In genomic region chr16:636206-637080, GRCh38 we compare ENCODE assay signal across 7 cellular contexts.
DNase-seq lines count a peak whose midpoint lies in the region; ATAC-seq and TF ChIP-seq lines count a peak whose summit lies in the region.

Gene METTL26, minus strand, starts transcription at chr16:636305. Its CDS starts 15 bp downstream, at chr16:636290.

- peak within 1 kb of the TSS; percentile 77 for H3K4me3 ChIP-seq in retinal pigment epithelial cell (ENCODE audit: low read length)

- ATAC-seq in GM18517 (IDR thresholded peaks at IDR 0.05; ENCODE audit: unreplicated experiment) (peak; percentile 63), HG03039 (IDR thresholded peaks at IDR 0.05; ENCODE audit: unreplicated experiment) (peak; percentile 52)

- DNase-seq in NCI-H2081 treated with DMSO at 0.1 percent for 48 hours (lab: John Stamatoyannopoulos, UW): peak; percentile 70
- peak; percentile 95 for DNase-seq in T1000 (lab: John Stamatoyannopoulos, UW)
- peak; percentile 97 for DNase-seq in astrocyte of the hippocampus (ENCODE audit: low read depth, low spot score)
- DNase-seq in hippocampal formation (lab: John Stamatoyannopoulos, UW): peak; percentile 93 to 98
- peak; percentile 76 for DNase-seq in retinal pigment epithelial cell (ENCODE audit: low read depth)

- TF ChIP-seq CTCF in retinal pigment epithelial cell (conservative IDR thresholded peaks at IDR 0.05; ENCODE audit: low read depth, low read length): no peak

Comparison
In these comparisons a context has a peak if more than half of its experiments do, and no peak if none do; other contexts are left out.
1. Peak in every context shown above with its lines: DNase-seq, ATAC-seq and H3K4me3 ChIP-seq.